Comparison of ENCODE assay signal across 8 cellular contexts in genomic region chr18:72652990-72653593, GRCh38.
DNase-seq lines count a peak whose midpoint lies in the region; ATAC-seq and TF ChIP-seq lines count a peak whose summit lies in the region.

No MANE protein-coding gene starts in this region.

- ATAC-seq in GM18519 (IDR thresholded peaks at IDR 0.05; ENCODE audit: low FRiP score, unreplicated experiment) (peak; percentile 94), HG02885 (IDR thresholded peaks at IDR 0.05; ENCODE audit: poor library complexity, unreplicated experiment) (peak; percentile 91)
- peak; percentile 54 for ATAC-seq in activated naive CD8-positive, alpha-beta T cell treated with anti-CD3 and anti-CD28 coated beads, Interleukin-2, amount 10 ng/mL, durations not matched to agents 7 days and 5 days (ENCODE audit: low read depth)

- H3K4me3 ChIP-seq in right atrium auricular region: no peak overlapping the region

- no peaks in the 10 kb centered on the region for H3K9me3 ChIP-seq in right atrium auricular region

- no peaks in the 10 kb centered on the region for H3K36me3 Mint-ChIP-seq in activated naive CD8-positive, alpha-beta T cell treated with anti-CD3 and anti-CD28 coated beads, Interleukin-2, amount 10 ng/mL, durations not matched to agents 7 days and 5 days

- H3K27ac Mint-ChIP-seq in activated naive CD8-positive, alpha-beta T cell treated with anti-CD3 and anti-CD28 coated beads, Interleukin-2, amount 10 ng/mL, durations not matched to agents 7 days and 5 days: no peak overlapping the region

- peak; percentile 83 for TF ChIP-seq CTCF in C4-2B (conservative IDR thresholded peaks at IDR 0.05)
- peak in 1 of 2 donors; percentile 18 for TF ChIP-seq CTCF in right atrium auricular region (IDR thresholded peaks at IDR 0.05)

- no peak overlapping the region for H3K27ac ChIP-seq in C4-2B
- no peak overlapping the region for H3K27ac ChIP-seq in right atrium auricular region

- H3K27me3 ChIP-seq in right atrium auricular region: no peaks in the 10 kb centered on the region

- H3K36me3 ChIP-seq in right atrium auricular region: no peaks in the 10 kb centered on the region

- no peaks in the 10 kb centered on the region for H3K9me3 Mint-ChIP-seq in activated naive CD8-positive, alpha-beta T cell treated with anti-CD3 and anti-CD28 coated beads, Interleukin-2, amount 10 ng/mL, durations not matched to agents 7 days and 5 days

- POLR2A ChIA-PET in activated naive CD8-positive, alpha-beta T cell treated with anti-CD3 and anti-CD28 coated beads, Interleukin-2, amount 10 ng/mL, durations not matched to agents 7 days and 5 days (lab: Charles Lee): no interaction called here

- H3K4me1 ChIP-seq in right atrium auricular region: no peaks in the 10 kb centered on the region

- no peaks in the 10 kb centered on the region for H3K4me1 Mint-ChIP-seq in activated naive CD8-positive, alpha-beta T cell treated with anti-CD3 and anti-CD28 coated beads, Interleukin-2, amount 10 ng/mL, durations not matched to agents 7 days and 5 days

- DNase-seq in NCI-H1694 treated with DMSO at 0.1 percent for 48 hours (lab: John Stamatoyannopoulos, UW): peak; percentile 25
- no peak for DNase-seq in activated naive CD8-positive, alpha-beta T cell treated with anti-CD3 and anti-CD28 coated beads, Interleukin-2, amount 10 ng/mL, durations not matched to agents 7 days and 5 days
- peak; percentile 45 for DNase-seq in medulla oblongata (ENCODE audit: extremely low spot score)
- no peak for DNase-seq in DMS114 treated with DMSO at 0.1 percent for 48 hours (lab: John Stamatoyannopoulos, UW; ENCODE audit: unreplicated experiment)
- DNase-seq in right atrium auricular region (ENCODE audit: low spot score): no peak

- no peak overlapping the region for H3K4me3 Mint-ChIP-seq in activated naive CD8-positive, alpha-beta T cell treated with anti-CD3 and anti-CD28 coated beads, Interleukin-2, amount 10 ng/mL, durations not matched to agents 7 days and 5 days

- no peaks in the 10 kb centered on the region for H3K27me3 Mint-ChIP-seq in activated naive CD8-positive, alpha-beta T cell treated with anti-CD3 and anti-CD28 coated beads, Interleukin-2, amount 10 ng/mL, durations not matched to agents 7 days and 5 days

Comparison
In these comparisons a context has a peak if more than half of its experiments do, and no peak if none do; other contexts are left out.
1. DNase-seq: peak in NCI-H1694 treated with DMSO at 0.1 percent for 48 hours (single experiment) and medulla oblongata (single experiment); none in activated naive CD8-positive, alpha-beta T cell treated with anti-CD3 and anti-CD28 coated beads, Interleukin-2, amount 10 ng/mL, durations not matched to agents 7 days and 5 days (single experiment), DMS114 treated with DMSO at 0.1 percent for 48 hours (single experiment) and right atrium auricular region (single experiment).
2. Peak in every context shown above with its lines, with median percentiles within 50 percentile points of each other: ATAC-seq.